In genomic region chr17:50947844-50948514, GRCh38 we compare ENCODE assay signal across 8 cellular contexts.
DNase-seq lines count a peak whose midpoint lies in the region; ATAC-seq, FAIRE-seq and TF ChIP-seq lines count a peak whose summit lies in the region.

No MANE protein-coding gene starts in this region.

- peak in 1 of 7 experiments; percentile 46 for DNase-seq in CD8-positive, alpha-beta T cell
- peak; percentile 56 for DNase-seq in NCI-H2081 treated with DMSO at 0.1 percent for 48 hours (lab: John Stamatoyannopoulos, UW)
- DNase-seq in iPS-NIHi7 (ENCODE audit: extremely low spot score) = no peak
- no peak for DNase-seq in D721Med (ENCODE audit: insufficient read length, low spot score)

- POLR2A ChIA-PET in CD8-positive, alpha-beta T cell (lab: Charles Lee) = interaction anchor here (2.1 to 5.9 kb wide), 2 partner anchors 82 to 96 kb away, joined by 8 to 76 read pairs; partner anchors contain the start of gene TOB1

- intact Hi-C loops in CD8-positive, alpha-beta T cell (cut with DNase I, micrococcal nuclease) = no loop called here
- intact Hi-C loops in dendritic cell treated with granulocyte-macrophage colony-stimulating factor and Interleukin-4, amounts not matched to agents 40 ng/mL and 50 ng/mL, for 4 days (cut with micrococcal nuclease) = no loop called here

- no peaks in the 10 kb centered on the region for H3K27me3 Mint-ChIP-seq in CD8-positive, alpha-beta T cell (ENCODE audit: low read depth)
- peaks cover 10% of the 10 kb centered on the region for H3K27me3 Mint-ChIP-seq in dendritic cell treated with granulocyte-macrophage colony-stimulating factor and Interleukin-4, amounts not matched to agents 40 ng/mL and 50 ng/mL, for 4 days
- H3K27me3 Mint-ChIP-seq in nephron (ENCODE audit: low read depth) = peaks cover 13% of the 10 kb centered on the region

- no peak overlapping the region for H3K27ac ChIP-seq in CD8-positive, alpha-beta T cell (ENCODE audit: low read depth, low read length)

- no peak for ATAC-seq in CD8-positive, alpha-beta T cell
- ATAC-seq in GM18498 (IDR thresholded peaks at IDR 0.05; ENCODE audit: unreplicated experiment) (no peak), HG03025 (IDR thresholded peaks at IDR 0.05; ENCODE audit: low FRiP score, unreplicated experiment) (no peak)

- TF ChIP-seq CTCF in CD8-positive, alpha-beta T cell (IDR thresholded peaks at IDR 0.05) = no peak
- TF ChIP-seq CTCF in nephron (IDR thresholded peaks at IDR 0.05; ENCODE audit: unreplicated experiment in 3 of 3) = no peak
- TF ChIP-seq CTCF in D721Med (IDR thresholded peaks at IDR 0.05; ENCODE audit: insufficient read depth, missing control alignments) = no peak

- peak overlapping the region; percentile 34 for H3K27ac Mint-ChIP-seq in CD8-positive, alpha-beta T cell
- peak overlapping the region; percentile 87 for H3K27ac Mint-ChIP-seq in dendritic cell treated with granulocyte-macrophage colony-stimulating factor and Interleukin-4, amounts not matched to agents 40 ng/mL and 50 ng/mL, for 4 days
- peak overlapping the region; percentile 40 to 84 (median 78) for H3K27ac Mint-ChIP-seq in nephron

- FAIRE-seq in D721Med (lab: Jason Lieb, UNC) = no peak

- H3K4me1 Mint-ChIP-seq in CD8-positive, alpha-beta T cell (ENCODE audit: low read depth) = peaks cover 32% of the 10 kb centered on the region
- H3K4me1 Mint-ChIP-seq in dendritic cell treated with granulocyte-macrophage colony-stimulating factor and Interleukin-4, amounts not matched to agents 40 ng/mL and 50 ng/mL, for 4 days (ENCODE audit: low read depth) = peaks cover 68% of the 10 kb centered on the region
- H3K4me1 Mint-ChIP-seq in nephron = peaks cover 59% of the 10 kb centered on the region

- no peak overlapping the region for H3K4me3 Mint-ChIP-seq in CD8-positive, alpha-beta T cell
- peak overlapping the region; percentile 31 for H3K4me3 Mint-ChIP-seq in dendritic cell treated with granulocyte-macrophage colony-stimulating factor and Interleukin-4, amounts not matched to agents 40 ng/mL and 50 ng/mL, for 4 days
- peak overlapping the region in 1 of 3 experiments; percentile 9 for H3K4me3 Mint-ChIP-seq in nephron

- CTCF ChIA-PET in CD8-positive, alpha-beta T cell (lab: Charles Lee) = interaction anchor here (0.8 to 23.9 kb wide), 9 partner anchors 8 to 165 kb away, joined by 3 to 761 read pairs (median 7); partner anchors contain the start of gene TOB1

- H3K4me1 ChIP-seq in CD8-positive, alpha-beta T cell (ENCODE audit: insufficient read depth, low read length) = peaks cover 31% of the 10 kb centered on the region

- no peaks in the 10 kb centered on the region for H3K27me3 ChIP-seq in CD8-positive, alpha-beta T cell (ENCODE audit: insufficient read depth, low read length)

- no peaks in the 10 kb centered on the region for H3K36me3 Mint-ChIP-seq in CD8-positive, alpha-beta T cell
- no peaks in the 10 kb centered on the region for H3K36me3 Mint-ChIP-seq in dendritic cell treated with granulocyte-macrophage colony-stimulating factor and Interleukin-4, amounts not matched to agents 40 ng/mL and 50 ng/mL, for 4 days (ENCODE audit: low read depth)
- H3K36me3 Mint-ChIP-seq in nephron (ENCODE audit: low read depth) = no peaks in the 10 kb centered on the region

- H3K36me3 ChIP-seq in CD8-positive, alpha-beta T cell (ENCODE audit: insufficient read depth, low read length) = no peaks in the 10 kb centered on the region

- no peak overlapping the region for H3K4me3 ChIP-seq in CD8-positive, alpha-beta T cell (ENCODE audit: low read depth, low read length)

- no peaks in the 10 kb centered on the region for H3K9me3 Mint-ChIP-seq in CD8-positive, alpha-beta T cell
- H3K9me3 Mint-ChIP-seq in dendritic cell treated with granulocyte-macrophage colony-stimulating factor and Interleukin-4, amounts not matched to agents 40 ng/mL and 50 ng/mL, for 4 days = no peaks in the 10 kb centered on the region
- H3K9me3 Mint-ChIP-seq in nephron = no peaks in the 10 kb centered on the region

- H3K9me3 ChIP-seq in CD8-positive, alpha-beta T cell (ENCODE audit: low read length) = no peaks in the 10 kb centered on the region

Comparison
In these comparisons a context has a peak if more than half of its experiments do, and no peak if none do; other contexts are left out.
1. H3K27ac Mint-ChIP-seq: peak in every context shown above with its lines; median percentile 87 in dendritic cell treated with granulocyte-macrophage colony-stimulating factor and Interleukin-4, amounts not matched to agents 40 ng/mL and 50 ng/mL, for 4 days; 78 in nephron; 34 in CD8-positive, alpha-beta T cell.